25 cellular contexts compared by ENCODE assay signal in genomic region chr11:119000906-119001305, GRCh38. TPM values are rescaled to one million over a fixed set of nuclear protein-coding genes. Genes with fewer than 3 reads are reported as not detected.
DNase-seq lines count a peak whose midpoint lies in the region; ATAC-seq, FAIRE-seq and TF ChIP-seq lines count a peak whose summit lies in the region.
"Had no signal": no experiment of that assay in that cellular context is flagged by ENCODE, and none has a peak within 500 bp of the region (broad histone marks: within the 10 kb centered on the region; RNA-seq: fewer than 3 reads in every experiment).

No MANE protein-coding gene starts in this region.

- H3K27me3 ChIP-seq in HepG2 (ENCODE audit: control insufficient read depth in 1 of 2, insufficient read depth in 2 of 2, low read length in 2 of 2), result no peaks in the 10 kb centered on the region; a peak in 1 of 5 replicates
- H3K27me3 ChIP-seq in right lobe of liver, result no peaks in the 10 kb centered on the region
- no peaks in the 10 kb centered on the region for H3K27me3 ChIP-seq in Loucy (ENCODE audit: insufficient read depth, low read length, poor library complexity, severe bottlenecking)
- H3K27me3 ChIP-seq: ovary had no signal

- no peak overlapping the region for H2AFZ ChIP-seq in HepG2 (ENCODE audit: low read length)
- no peak overlapping the region for H2AFZ ChIP-seq in Loucy (ENCODE audit: low read length)

- no peak overlapping the region for H3K4me2 ChIP-seq in HepG2 (ENCODE audit: low read depth, low read length)
- peak overlapping the region; percentile 30 for H3K4me2 ChIP-seq in Loucy (ENCODE audit: low read depth, low read length, poor library complexity, severe bottlenecking)

- no peaks in the 10 kb centered on the region for H3F3A ChIP-seq in Loucy (ENCODE audit: low read depth)

- TF ChIP-seq CTCF in HepG2 (CRISPR knock-in tag; IDR thresholded peaks at IDR 0.05) (no peak), right lobe of liver (IDR thresholded peaks at IDR 0.05) (no peak), Loucy (conservative IDR thresholded peaks at IDR 0.05; ENCODE audit: low read length) (no peak), brain (conservative IDR thresholded peaks at IDR 0.05) (no peak), type B pancreatic cell (conservative IDR thresholded peaks at IDR 0.05) (no peak)

- H3K27me3 Mint-ChIP-seq in brain (peaks cover 10% of the 10 kb centered on the region), type B pancreatic cell (no peaks in the 10 kb centered on the region)
- H3K27me3 Mint-ChIP-seq: naive thymus-derived CD4-positive, alpha-beta T cell had no signal

- H3K79me2 ChIP-seq in HepG2 (ENCODE audit: insufficient read depth, low read length), result peaks cover 35% of the 10 kb centered on the region
- H3K79me2 ChIP-seq in Loucy (ENCODE audit: insufficient read depth, low read length), result peaks cover 53% of the 10 kb centered on the region

- CTCF ChIA-PET in HepG2 (lab: Yijun Ruan, JAX; ENCODE audit: low intra/inter-chr PET ratio, low total read pairs), result no interaction called here

- intact Hi-C loops in HepG2 (cut with micrococcal nuclease; ENCODE audit: unreplicated experiment) (no loop called here), right lobe of liver (cut with DNase I) (no loop called here)

- POLR2A ChIA-PET in HepG2 (lab: Yijun Ruan, JAX), result no interaction called here

- no peak for ATAC-seq in HepG2
- no peak for ATAC-seq in right lobe of liver
- ATAC-seq in GM21381 (IDR thresholded peaks at IDR 0.05; ENCODE audit: unreplicated experiment), result no peak
- ATAC-seq: naive thymus-derived CD4-positive, alpha-beta T cell; stimulated activated effector memory CD8-positive, alpha-beta T cell treated with anti-CD3 and anti-CD28 coated beads, Interleukin-12 subunit alpha, Interleukin-12 subunit beta, amount 100 ng/mL, for 72 hours had no signal

- H3K9me2 ChIP-seq in Loucy (replicated peaks; ENCODE audit: low read depth, low read length), result no peaks in the 10 kb centered on the region

- FAIRE-seq in HepG2 (lab: Jason Lieb, UNC), result no peak
- FAIRE-seq: frontal cortex, H54, keratinocyte had no signal

- H3K4me1 Mint-ChIP-seq in brain (peaks cover 43% of the 10 kb centered on the region), type B pancreatic cell (ENCODE audit: unreplicated experiment) (peaks cover 23% of the 10 kb centered on the region)

- WGBS in HepG2 (ENCODE audit: low lambda C conversion rate), result 81% methylated on average over 1 of the region's 1 CpG
- WGBS in right lobe of liver (ENCODE audit: insufficient coverage, low coverage, low lambda C conversion rate, missing lambda C conversion rate), result 56% methylated on average over 1 of the region's 1 CpG

- peaks cover 42% of the 10 kb centered on the region for H3K36me3 Mint-ChIP-seq in brain
- H3K36me3 Mint-ChIP-seq in type B pancreatic cell, result peaks cover 11% of the 10 kb centered on the region

- TF ChIP-seq POLR2A in HepG2 (IDR thresholded peaks at IDR 0.05; ENCODE audit: insufficient read depth in 1 of 2, low read depth in 2 of 2, low read length in 2 of 2), result no peak
- no peak for TF ChIP-seq POLR2A in right lobe of liver (IDR thresholded peaks at IDR 0.05)

- DNase-seq in HepG2 (ENCODE audit: low spot score) (no peak), right lobe of liver (no peak), type B pancreatic cell (ENCODE audit: extremely low spot score, unreplicated experiment) (no peak), cortex of kidney (lab: John Stamatoyannopoulos, UW) (no peak), Kasumi-1 (lab: John Stamatoyannopoulos, UW) (no peak)
- DNase-seq: activated effector memory CD4-positive, alpha-beta T cell treated with anti-CD3 and anti-CD28 coated beads, Interleukin-2, amount 50 U/mL, for 16 hours; central memory CD4-positive, alpha-beta T cell; DMS153; hypothalamus; naive thymus-derived CD4-positive, alpha-beta T cell; NCI-H1417; NCI-H510A treated with DMSO at 0.1 percent for 48 hours; ovary; Right ventricle myocardium superior had no signal

- H3K9me3 Mint-ChIP-seq in brain, result no peaks in the 10 kb centered on the region
- H3K9me3 Mint-ChIP-seq in type B pancreatic cell, result no peaks in the 10 kb centered on the region
- H3K9me3 Mint-ChIP-seq: CD14-positive monocyte; naive thymus-derived CD4-positive, alpha-beta T cell; stimulated activated effector memory CD8-positive, alpha-beta T cell treated with anti-CD3 and anti-CD28 coated beads, Interleukin-12 subunit alpha, Interleukin-12 subunit beta, amount 100 ng/mL, for 72 hours had no signal

- H3K27ac Mint-ChIP-seq in brain (peak overlapping the region in 1 of 5 experiments; percentile 28), type B pancreatic cell (peak overlapping the region; percentile 61)
- H3K27ac Mint-ChIP-seq: stimulated activated effector memory CD8-positive, alpha-beta T cell treated with anti-CD3 and anti-CD28 coated beads, Interleukin-12 subunit alpha, Interleukin-12 subunit beta, amount 100 ng/mL, for 72 hours had no signal

- peaks cover 36% of the 10 kb centered on the region for H3K4me1 ChIP-seq in HepG2 (ENCODE audit: insufficient read depth, low read length)
- peaks cover 0 to 13% (median 6%) of the 10 kb centered on the region in 4 donors for H3K4me1 ChIP-seq in right lobe of liver
- H3K4me1 ChIP-seq in Loucy (ENCODE audit: insufficient read depth, low read length, poor library complexity, severe bottlenecking), result peaks cover 28% of the 10 kb centered on the region

- peak overlapping the region in 4 of 5 experiments; percentile 39 to 60 (median 45) for H3K4me3 Mint-ChIP-seq in brain
- peak overlapping the region; percentile 49 for H3K4me3 Mint-ChIP-seq in type B pancreatic cell
- H3K4me3 Mint-ChIP-seq: CD14-positive monocyte; stimulated activated effector memory CD8-positive, alpha-beta T cell treated with anti-CD3 and anti-CD28 coated beads, Interleukin-12 subunit alpha, Interleukin-12 subunit beta, amount 100 ng/mL, for 72 hours had no signal

- in situ Hi-C loops in HepG2 (cut with HindIII; ENCODE audit: extremely low pct_ligation_motif_present, low pct_unique_long_range_greater_than_20kb), result no loop called here

- H3K36me3 ChIP-seq in HepG2 (replicated peaks in 1 of 2; ENCODE audit: control insufficient read depth in 1 of 2, insufficient read depth in 2 of 2, low read length in 2 of 2) (peaks cover 7 to 17% of the 10 kb centered on the region in 2 experiments; a peak in 3 of 5 replicates), right lobe of liver (peaks cover 0 to 33% (median 15%) of the 10 kb centered on the region in 4 donors), Loucy (ENCODE audit: insufficient read depth, low read length) (peaks cover 3% of the 10 kb centered on the region; the same call in 1 of the 2 replicates)
- H3K36me3 ChIP-seq: ovary had no signal

- H3K27ac ChIP-seq in HepG2 (ENCODE audit: extremely low read length, insufficient read depth, low read length), result no peak overlapping the region
- no peak overlapping the region for H3K27ac ChIP-seq in right lobe of liver
- H3K27ac ChIP-seq: ovary, thoracic aorta had no signal

- TF ChIP-seq RAD21 in HepG2 (CRISPR knock-in tag; IDR thresholded peaks at IDR 0.05), result no peak

- H3K9ac ChIP-seq in HepG2 (ENCODE audit: insufficient read depth, low read depth, low read length) (no peak overlapping the region), Loucy (ENCODE audit: low read depth, low read length, poor library complexity, severe bottlenecking) (peak overlapping the region; percentile 32)

- H3K9me3 ChIP-seq in HepG2 (ENCODE audit: low read length) (no peaks in the 10 kb centered on the region), right lobe of liver (no peaks in the 10 kb centered on the region), Loucy (ENCODE audit: insufficient read depth, low read depth, low read length) (no peaks in the 10 kb centered on the region)
- H3K9me3 ChIP-seq: ovary, thoracic aorta had no signal

- TSS peak; percentile 27 for BruUV-seq in HepG2 (replicated peaks; lab: Mats Ljungman, UMichigan)

- H3K4me3 ChIP-seq in HepG2 (replicated peaks in 1 of 3; ENCODE audit: insufficient read depth in 1 of 3, low read depth in 2 of 3, low read length in 3 of 3) (no peak overlapping the region), right lobe of liver (no peak overlapping the region), Loucy (ENCODE audit: low read length, poor library complexity, severe bottlenecking) (no peak overlapping the region)
- H3K4me3 ChIP-seq: ovary, thoracic aorta had no signal

- TF ChIP-seq EP300 in HepG2 (IDR thresholded peaks at IDR 0.05; ENCODE audit: low read depth in 2 of 2, low read length in 2 of 2), result no peak
- TF ChIP-seq EP300 in HepG2 (CRISPR knock-in tag; IDR thresholded peaks at IDR 0.05; ENCODE audit: borderline replicate concordance), result no peak

- H4K20me1 ChIP-seq in HepG2 (ENCODE audit: insufficient read depth, low read length) (no peaks in the 10 kb centered on the region), Loucy (ENCODE audit: insufficient read depth, low read length, poor library complexity, severe bottlenecking) (peaks cover 10% of the 10 kb centered on the region)

RNA-seq across cellular contexts. Expression of gene CENATAC, which starts 3.0 kb away (rescaled TPM):
- total RNA-seq in HepG2 (2016; rRNA removed; fragmentation: Illumina TruSeq; extraction: Trizol) (9.2 and 25.0 TPM in 2 replicates), right lobe of liver (10 to 100 TPM; 11.5 to 16.7 (median 13.0) TPM), type B pancreatic cell (ENCODE audit: low replicate concordance) (33.6 and 36.4 TPM in 2 replicates)
- 2.9 and 5.0 TPM in 2 replicates for total RNA-seq in HepG2 (2016; cell fraction: cytosol; rRNA removed; fragmentation: Illumina TruSeq; extraction: Trizol; ENCODE audit: low read depth)
- total RNA-seq in HepG2 (2016; cell fraction: insoluble cytoplasmic fraction; rRNA removed; fragmentation: Illumina TruSeq; extraction: Trizol), result 10.8 and 23.9 TPM in 2 replicates
- 5.4 and 7.4 TPM in 2 replicates for total RNA-seq in HepG2 (2016; cell fraction: membrane; rRNA removed; fragmentation: Illumina TruSeq; extraction: Trizol)
- 39.0 and 46.3 TPM in 2 replicates for total RNA-seq in HepG2 (2016; cell fraction: nucleus; rRNA removed; fragmentation: Illumina TruSeq; extraction: Trizol)
- polyA plus RNA-seq in HepG2 (2011; rRNA removed) (19.8 and 21.7 TPM in 2 replicates), brain (ENCODE audit: insufficient read depth, low read depth, low replicate concordance) (6.2 TPM)
- 3.7 and 4.9 TPM in 2 replicates for polyA plus RNA-seq in HepG2 (2011; cell fraction: cytosol; rRNA removed)
- polyA plus RNA-seq in HepG2 (2011; cell fraction: nucleus; rRNA removed), result 56.4 and 56.7 TPM in 2 replicates
- 9.2 and 11.5 TPM in 2 replicates for polyA plus RNA-seq in HepG2 (2012)
- polyA plus RNA-seq in HepG2 (2016; cell fraction: cytosol; fragmentation: Illumina TruSeq; extraction: Trizol; ENCODE audit: low read depth), result 3.9 and 4.7 TPM in 2 replicates
- polyA plus RNA-seq in HepG2 (2016; cell fraction: insoluble cytoplasmic fraction; fragmentation: Illumina TruSeq; extraction: Trizol; ENCODE audit: low read depth), result 10.1 and 11.5 TPM in 2 replicates
- polyA plus RNA-seq in HepG2 (2016; cell fraction: membrane; fragmentation: Illumina TruSeq; extraction: Trizol; ENCODE audit: low read depth), result 4.1 and 4.4 TPM in 2 replicates
- polyA plus RNA-seq in HepG2 (2016; cell fraction: nucleus; fragmentation: Illumina TruSeq; extraction: Trizol; ENCODE audit: insufficient read depth, low read depth), result 100 and 110 TPM in 2 replicates
- 11.3 and 25.0 TPM in 2 replicates for polyA minus RNA-seq in HepG2 (2011; rRNA and poly(A)+ RNA removed; ENCODE audit: low replicate concordance)
- polyA minus RNA-seq in HepG2 (2011; cell fraction: cytosol; rRNA and poly(A)+ RNA removed), result 4.2 and 4.6 TPM in 2 replicates
- 45.4 and 51.7 TPM in 2 replicates for polyA minus RNA-seq in HepG2 (2011; cell fraction: nucleus; rRNA and poly(A)+ RNA removed)

RNA-seq across cellular contexts. Expression of gene RPS25, which starts 17.2 kb away (rescaled TPM):
- total RNA-seq in HepG2 (2016; rRNA removed; fragmentation: Illumina TruSeq; extraction: Trizol) (1,415 and 1,643 TPM in 2 replicates), right lobe of liver (100 to 1,000 TPM; 326 to 822 (median 376) TPM), type B pancreatic cell (ENCODE audit: low replicate concordance) (1,257 and 1,262 TPM in 2 replicates)
- 2,275 and 2,513 TPM in 2 replicates for total RNA-seq in HepG2 (2016; cell fraction: cytosol; rRNA removed; fragmentation: Illumina TruSeq; extraction: Trizol; ENCODE audit: low read depth)
- 1,435 and 1,680 TPM in 2 replicates for total RNA-seq in HepG2 (2016; cell fraction: insoluble cytoplasmic fraction; rRNA removed; fragmentation: Illumina TruSeq; extraction: Trizol)
- total RNA-seq in HepG2 (2016; cell fraction: membrane; rRNA removed; fragmentation: Illumina TruSeq; extraction: Trizol), result 3,410 and 3,458 TPM in 2 replicates
- total RNA-seq in HepG2 (2016; cell fraction: nucleus; rRNA removed; fragmentation: Illumina TruSeq; extraction: Trizol), result 502 and 555 TPM in 2 replicates
- polyA plus RNA-seq in HepG2 (2011; rRNA removed) (647 and 839 TPM in 2 replicates), brain (ENCODE audit: insufficient read depth, low read depth, low replicate concordance) (1,223 TPM)
- polyA plus RNA-seq in HepG2 (2011; cell fraction: cytosol; rRNA removed), result 1,228 and 1,764 TPM in 2 replicates
- polyA plus RNA-seq in HepG2 (2011; cell fraction: nucleus; rRNA removed), result 458 and 672 TPM in 2 replicates
- polyA plus RNA-seq in HepG2 (2012), result 1,615 and 1,935 TPM in 2 replicates
- 2,641 and 2,732 TPM in 2 replicates for polyA plus RNA-seq in HepG2 (2016; cell fraction: cytosol; fragmentation: Illumina TruSeq; extraction: Trizol; ENCODE audit: low read depth)
- polyA plus RNA-seq in HepG2 (2016; cell fraction: insoluble cytoplasmic fraction; fragmentation: Illumina TruSeq; extraction: Trizol; ENCODE audit: low read depth), result 1,500 and 1,585 TPM in 2 replicates
- 3,047 and 3,101 TPM in 2 replicates for polyA plus RNA-seq in HepG2 (2016; cell fraction: membrane; fragmentation: Illumina TruSeq; extraction: Trizol; ENCODE audit: low read depth)
- 848 and 904 TPM in 2 replicates for polyA plus RNA-seq in HepG2 (2016; cell fraction: nucleus; fragmentation: Illumina TruSeq; extraction: Trizol; ENCODE audit: insufficient read depth, low read depth)
- 34.5 and 58.3 TPM in 2 replicates for polyA minus RNA-seq in HepG2 (2011; rRNA and poly(A)+ RNA removed; ENCODE audit: low replicate concordance)
- polyA minus RNA-seq in HepG2 (2011; cell fraction: cytosol; rRNA and poly(A)+ RNA removed), result 501 and 613 TPM in 2 replicates
- polyA minus RNA-seq in HepG2 (2011; cell fraction: nucleus; rRNA and poly(A)+ RNA removed), result 93.2 and 132 TPM in 2 replicates

RNA-seq across cellular contexts. Expression of gene TRAPPC4, which starts 17.7 kb away (rescaled TPM):
- total RNA-seq in HepG2 (2016; rRNA removed; fragmentation: Illumina TruSeq; extraction: Trizol) (97.4 and 124 TPM in 2 replicates), right lobe of liver (10 to 100 TPM; 17.2 to 46.3 (median 33.4) TPM), type B pancreatic cell (ENCODE audit: low replicate concordance) (60.7 and 73.1 TPM in 2 replicates)
- 27.9 and 36.4 TPM in 2 replicates for total RNA-seq in HepG2 (2016; cell fraction: cytosol; rRNA removed; fragmentation: Illumina TruSeq; extraction: Trizol; ENCODE audit: low read depth)
- total RNA-seq in HepG2 (2016; cell fraction: insoluble cytoplasmic fraction; rRNA removed; fragmentation: Illumina TruSeq; extraction: Trizol), result 97.4 and 132 TPM in 2 replicates
- total RNA-seq in HepG2 (2016; cell fraction: membrane; rRNA removed; fragmentation: Illumina TruSeq; extraction: Trizol), result 40.9 and 41.3 TPM in 2 replicates
- 40.3 and 49.2 TPM in 2 replicates for total RNA-seq in HepG2 (2016; cell fraction: nucleus; rRNA removed; fragmentation: Illumina TruSeq; extraction: Trizol)
- polyA plus RNA-seq in HepG2 (2011; rRNA removed) (126 and 140 TPM in 2 replicates), brain (ENCODE audit: insufficient read depth, low read depth, low replicate concordance) (120 TPM)
- polyA plus RNA-seq in HepG2 (2011; cell fraction: cytosol; rRNA removed), result 244 TPM in 2 replicates
- polyA plus RNA-seq in HepG2 (2011; cell fraction: nucleus; rRNA removed), result 66.5 and 86.6 TPM in 2 replicates
- 79.9 and 87.7 TPM in 2 replicates for polyA plus RNA-seq in HepG2 (2012)
- 27.4 and 30.8 TPM in 2 replicates for polyA plus RNA-seq in HepG2 (2016; cell fraction: cytosol; fragmentation: Illumina TruSeq; extraction: Trizol; ENCODE audit: low read depth)
- polyA plus RNA-seq in HepG2 (2016; cell fraction: insoluble cytoplasmic fraction; fragmentation: Illumina TruSeq; extraction: Trizol; ENCODE audit: low read depth), result 119 and 128 TPM in 2 replicates
- 27.5 and 28.4 TPM in 2 replicates for polyA plus RNA-seq in HepG2 (2016; cell fraction: membrane; fragmentation: Illumina TruSeq; extraction: Trizol; ENCODE audit: low read depth)
- 50.7 and 55.6 TPM in 2 replicates for polyA plus RNA-seq in HepG2 (2016; cell fraction: nucleus; fragmentation: Illumina TruSeq; extraction: Trizol; ENCODE audit: insufficient read depth, low read depth)
- 109 and 163 TPM in 2 replicates for polyA minus RNA-seq in HepG2 (2011; rRNA and poly(A)+ RNA removed; ENCODE audit: low replicate concordance)
- 24.4 and 30.3 TPM in 2 replicates for polyA minus RNA-seq in HepG2 (2011; cell fraction: cytosol; rRNA and poly(A)+ RNA removed)
- 36.2 and 46.1 TPM in 2 replicates for polyA minus RNA-seq in HepG2 (2011; cell fraction: nucleus; rRNA and poly(A)+ RNA removed)

RNA-seq across cellular contexts. Expression of gene FOXR1, which starts 29.3 kb away (rescaled TPM):
- not detected in 2 replicates for total RNA-seq in HepG2 (2016; rRNA removed; fragmentation: Illumina TruSeq; extraction: Trizol)
- not detected in 2 replicates for total RNA-seq in HepG2 (2016; cell fraction: cytosol; rRNA removed; fragmentation: Illumina TruSeq; extraction: Trizol; ENCODE audit: low read depth)
- total RNA-seq in HepG2 (2016; cell fraction: insoluble cytoplasmic fraction; rRNA removed; fragmentation: Illumina TruSeq; extraction: Trizol), result not detected in 2 replicates
- total RNA-seq in HepG2 (2016; cell fraction: membrane; rRNA removed; fragmentation: Illumina TruSeq; extraction: Trizol), result not detected in 2 replicates
- total RNA-seq in HepG2 (2016; cell fraction: nucleus; rRNA removed; fragmentation: Illumina TruSeq; extraction: Trizol), result not detected in 2 replicates
- polyA plus RNA-seq in HepG2 (2011; rRNA removed), result not detected in 2 replicates
- polyA plus RNA-seq in HepG2 (2011; cell fraction: cytosol; rRNA removed), result not detected in 2 replicates
- polyA plus RNA-seq in HepG2 (2011; cell fraction: nucleus; rRNA removed), result not detected in 2 replicates
- not detected in 2 replicates for polyA plus RNA-seq in HepG2 (2012)
- polyA plus RNA-seq in HepG2 (2016; cell fraction: cytosol; fragmentation: Illumina TruSeq; extraction: Trizol; ENCODE audit: low read depth), result not detected in 2 replicates
- not detected in 2 replicates for polyA plus RNA-seq in HepG2 (2016; cell fraction: insoluble cytoplasmic fraction; fragmentation: Illumina TruSeq; extraction: Trizol; ENCODE audit: low read depth)
- polyA plus RNA-seq in HepG2 (2016; cell fraction: membrane; fragmentation: Illumina TruSeq; extraction: Trizol; ENCODE audit: low read depth), result not detected in 2 replicates
- polyA plus RNA-seq in HepG2 (2016; cell fraction: nucleus; fragmentation: Illumina TruSeq; extraction: Trizol; ENCODE audit: insufficient read depth, low read depth), result not detected in 2 replicates
- polyA minus RNA-seq in HepG2 (2011; rRNA and poly(A)+ RNA removed; ENCODE audit: low replicate concordance), result not detected in 2 replicates
- polyA minus RNA-seq in HepG2 (2011; cell fraction: cytosol; rRNA and poly(A)+ RNA removed), result not detected in 2 replicates
- not detected in 2 replicates for polyA minus RNA-seq in HepG2 (2011; cell fraction: nucleus; rRNA and poly(A)+ RNA removed)
- not detected for total RNA-seq in right lobe of liver
- 0.37 TPM for polyA plus RNA-seq in brain (ENCODE audit: insufficient read depth, low read depth, low replicate concordance)
- total RNA-seq in type B pancreatic cell (ENCODE audit: low replicate concordance), result not detected in 2 replicates
- total RNA-seq: epithelial cell of proximal tubule; frontal cortex; lung microvascular endothelial cell; naive thymus-derived CD4-positive, alpha-beta T cell; ovary; Right ventricle myocardium superior; thoracic aorta had no signal
- polyA plus RNA-seq: CD14-positive monocyte; keratinocyte; naive thymus-derived CD4-positive, alpha-beta T cell had no signal

RNA-seq across cellular contexts. Expression of gene SLC37A4, which starts 29.8 kb away (rescaled TPM):
- total RNA-seq in HepG2 (2016; rRNA removed; fragmentation: Illumina TruSeq; extraction: Trizol) (25.6 and 43.0 TPM in 2 replicates), right lobe of liver (100 to 1,000 TPM in 4 of 6 experiments, 10 to 100 TPM in 2; 78.5 to 177 (median 147) TPM), type B pancreatic cell (ENCODE audit: low replicate concordance) (40.5 and 41.4 TPM in 2 replicates)
- 12.3 and 13.2 TPM in 2 replicates for total RNA-seq in HepG2 (2016; cell fraction: cytosol; rRNA removed; fragmentation: Illumina TruSeq; extraction: Trizol; ENCODE audit: low read depth)
- 30.8 and 42.1 TPM in 2 replicates for total RNA-seq in HepG2 (2016; cell fraction: insoluble cytoplasmic fraction; rRNA removed; fragmentation: Illumina TruSeq; extraction: Trizol)
- 25.9 and 31.5 TPM in 2 replicates for total RNA-seq in HepG2 (2016; cell fraction: membrane; rRNA removed; fragmentation: Illumina TruSeq; extraction: Trizol)
- 34.0 and 45.3 TPM in 2 replicates for total RNA-seq in HepG2 (2016; cell fraction: nucleus; rRNA removed; fragmentation: Illumina TruSeq; extraction: Trizol)
- polyA plus RNA-seq in HepG2 (2011; rRNA removed) (56.1 and 59.7 TPM in 2 replicates), brain (ENCODE audit: insufficient read depth, low read depth, low replicate concordance) (32.4 TPM)
- polyA plus RNA-seq in HepG2 (2011; cell fraction: cytosol; rRNA removed), result 60.5 and 69.7 TPM in 2 replicates
- polyA plus RNA-seq in HepG2 (2011; cell fraction: nucleus; rRNA removed), result 154 and 157 TPM in 2 replicates
- 34.0 and 42.6 TPM in 2 replicates for polyA plus RNA-seq in HepG2 (2012)
- 13.6 and 16.7 TPM in 2 replicates for polyA plus RNA-seq in HepG2 (2016; cell fraction: cytosol; fragmentation: Illumina TruSeq; extraction: Trizol; ENCODE audit: low read depth)
- 28.9 and 31.0 TPM in 2 replicates for polyA plus RNA-seq in HepG2 (2016; cell fraction: insoluble cytoplasmic fraction; fragmentation: Illumina TruSeq; extraction: Trizol; ENCODE audit: low read depth)
- polyA plus RNA-seq in HepG2 (2016; cell fraction: membrane; fragmentation: Illumina TruSeq; extraction: Trizol; ENCODE audit: low read depth), result 25.0 and 29.4 TPM in 2 replicates
- 73.9 and 77.2 TPM in 2 replicates for polyA plus RNA-seq in HepG2 (2016; cell fraction: nucleus; fragmentation: Illumina TruSeq; extraction: Trizol; ENCODE audit: insufficient read depth, low read depth)
- 44.4 and 130 TPM in 2 replicates for polyA minus RNA-seq in HepG2 (2011; rRNA and poly(A)+ RNA removed; ENCODE audit: low replicate concordance)
- 25.6 and 27.3 TPM in 2 replicates for polyA minus RNA-seq in HepG2 (2011; cell fraction: cytosol; rRNA and poly(A)+ RNA removed)
- polyA minus RNA-seq in HepG2 (2011; cell fraction: nucleus; rRNA and poly(A)+ RNA removed), result 34.5 and 38.3 TPM in 2 replicates
